Comparison of ENCODE assay signal across 23 cellular contexts in the genomic region with DNA sequence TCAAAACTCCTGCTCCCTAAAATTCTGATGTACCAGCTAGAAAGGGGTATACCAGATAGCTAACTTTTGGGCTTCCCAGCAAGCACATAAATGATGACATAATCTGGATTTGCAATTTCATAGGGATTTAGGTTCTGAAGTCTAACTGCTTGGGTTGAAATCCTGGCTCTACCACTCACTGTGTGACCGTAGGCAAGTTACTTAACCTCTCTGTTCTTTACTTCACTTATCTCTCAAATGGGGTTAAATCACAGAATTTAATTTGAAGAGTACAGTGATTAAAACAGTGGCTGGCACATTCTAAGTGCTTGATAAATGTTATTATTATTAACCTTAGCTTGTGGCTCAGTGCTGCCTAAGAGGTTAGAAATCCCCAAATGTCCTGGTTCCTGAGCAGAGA.
"Had no signal": no experiment of that assay in that cellular context is flagged by ENCODE, and none has a peak within 500 bp of the region (broad histone marks: within the 10 kb centered on the region; RNA-seq: fewer than 3 reads in every experiment).

No MANE protein-coding gene starts in this region.

- H3K4me3 ChIP-seq: SJSA1, SK-N-MC had no signal

- FAIRE-seq: RCC 7860 had no signal

- H3K9me3 ChIP-seq: SJSA1 had no signal

- H3K9ac ChIP-seq: KMS-11 had no signal

- DNase-seq: IMR-90, Kasumi-1, MV-4-11, NCI-H1048, NCI-H1105, NCI-H1417, NCI-H1436 treated with DMSO at 0.1 percent for 48 hours, NCI-H1694, NCI-H187 treated with DMSO at 0.1 percent for 48 hours, NCI-H2029 treated with DMSO at 0.1 percent for 48 hours, NCI-H2171 treated with DMSO at 0.1 percent for 48 hours, NCI-H345, NCI-H446 treated with DMSO at 0.1 percent for 48 hours, NCI-H524, NCI-H526 treated with DMSO at 0.1 percent for 48 hours, NCI-H748 treated with DMSO at 0.1 percent for 48 hours, Right ventricle myocardium superior, RPMI8226, SIG-M5 had no signal

- H3K27ac ChIP-seq: KMS-11, SJSA1, SK-N-MC had no signal

- H3K4me2 ChIP-seq: KMS-11 had no signal

- H3K36me3 ChIP-seq: SJSA1 had no signal

- H3K27me3 ChIP-seq: SJSA1 had no signal

- H3K4me1 ChIP-seq: SJSA1 had no signal
